19 cellular contexts compared by ENCODE assay signal in genomic region chr1:63887809-63888208, GRCh38.
"Had no signal": no experiment of that assay in that cellular context is flagged by ENCODE, and none has a peak within 500 bp of the region (broad histone marks: within the 10 kb centered on the region; RNA-seq: fewer than 3 reads in every experiment).

No MANE protein-coding gene starts in this region.

- H2AFZ ChIP-seq: parathyroid adenoma had no signal

- H3K4me1 ChIP-seq: right lobe of liver, upper lobe of right lung had no signal

- H3K9ac ChIP-seq: parathyroid adenoma had no signal

- H3K27me3 Mint-ChIP-seq: dendritic cell treated with granulocyte-macrophage colony-stimulating factor and Interleukin-4, amounts not matched to agents 40 ng/mL and 50 ng/mL, for 4 days had no signal

- H3K36me3 Mint-ChIP-seq: activated naive CD8-positive, alpha-beta T cell; memory B cell; naive thymus-derived CD4-positive, alpha-beta T cell had no signal

- H3K9me3 Mint-ChIP-seq: activated T-helper 1 cell treated with anti-CD3 and anti-CD28 coated beads, Interleukin-12 subunit alpha, Interleukin-12 subunit beta, Interleukin-2, Interleukin-4 antibody, amounts not matched to agents 30 ng/mL and 10 ng/mL and 1 ng/mL, durations not matched to agents 14 hours and 24 hours and 36 hours; dendritic cell treated with granulocyte-macrophage colony-stimulating factor and Interleukin-4, amounts not matched to agents 40 ng/mL and 50 ng/mL, for 4 days; memory B cell had no signal

- H3K4me3 Mint-ChIP-seq: activated naive CD8-positive, alpha-beta T cell; activated T-helper 1 cell treated with anti-CD3 and anti-CD28 coated beads, Interleukin-12 subunit alpha, Interleukin-12 subunit beta, Interleukin-2, Interleukin-4 antibody, amounts not matched to agents 30 ng/mL and 10 ng/mL and 1 ng/mL, durations not matched to agents 14 hours and 24 hours and 36 hours; dendritic cell treated with granulocyte-macrophage colony-stimulating factor and Interleukin-4, amounts not matched to agents 40 ng/mL and 50 ng/mL, for 4 days; memory B cell; naive thymus-derived CD4-positive, alpha-beta T cell had no signal

- H3K36me3 ChIP-seq: esophagus squamous epithelium, neutrophil, right lobe of liver, upper lobe of right lung had no signal

- H3K79me2 ChIP-seq: parathyroid adenoma had no signal

- DNase-seq: activated CD4-positive, alpha-beta T cell treated with anti-CD3 and anti-CD28 coated beads, Interleukin-2, amount 50 U/mL, for 48 hours; effector CD8-positive, alpha-beta T cell; esophagus squamous epithelium; left ventricle myocardium superior; mucosa of descending colon; naive thymus-derived CD4-positive, alpha-beta T cell; right lobe of liver; small intestine; stimulated activated CD4-positive, alpha-beta T cell treated with anti-CD3 and anti-CD28 coated beads, Interleukin-4, amount 100 ng/mL, for 1 hour; T-helper 2 cell; upper lobe of right lung had no signal

- FAIRE-seq: bronchial epithelial cell, small intestine had no signal

- ATAC-seq: left ventricle myocardium superior; mucosa of descending colon; naive thymus-derived CD4-positive, alpha-beta T cell; right lobe of liver; upper lobe of right lung had no signal

- H3K27ac ChIP-seq: esophagus squamous epithelium, neutrophil, parathyroid adenoma, right lobe of liver, upper lobe of right lung, VCaP had no signal

- H3K27me3 ChIP-seq: esophagus squamous epithelium, neutrophil, right lobe of liver, upper lobe of right lung had no signal

- H3K4me3 ChIP-seq: esophagus squamous epithelium, mucosa of descending colon, right lobe of liver, upper lobe of right lung had no signal

- H3K9me3 ChIP-seq: esophagus squamous epithelium, mucosa of descending colon, neutrophil, right lobe of liver, upper lobe of right lung had no signal

- H3K27ac Mint-ChIP-seq: activated naive CD8-positive, alpha-beta T cell; activated T-helper 1 cell treated with anti-CD3 and anti-CD28 coated beads, Interleukin-12 subunit alpha, Interleukin-12 subunit beta, Interleukin-2, Interleukin-4 antibody, amounts not matched to agents 30 ng/mL and 10 ng/mL and 1 ng/mL, durations not matched to agents 14 hours and 24 hours and 36 hours; dendritic cell treated with granulocyte-macrophage colony-stimulating factor and Interleukin-4, amounts not matched to agents 40 ng/mL and 50 ng/mL, for 4 days; memory B cell; naive thymus-derived CD4-positive, alpha-beta T cell had no signal
